ENCODE assay signal across 2 cellular contexts in the genomic region with DNA sequence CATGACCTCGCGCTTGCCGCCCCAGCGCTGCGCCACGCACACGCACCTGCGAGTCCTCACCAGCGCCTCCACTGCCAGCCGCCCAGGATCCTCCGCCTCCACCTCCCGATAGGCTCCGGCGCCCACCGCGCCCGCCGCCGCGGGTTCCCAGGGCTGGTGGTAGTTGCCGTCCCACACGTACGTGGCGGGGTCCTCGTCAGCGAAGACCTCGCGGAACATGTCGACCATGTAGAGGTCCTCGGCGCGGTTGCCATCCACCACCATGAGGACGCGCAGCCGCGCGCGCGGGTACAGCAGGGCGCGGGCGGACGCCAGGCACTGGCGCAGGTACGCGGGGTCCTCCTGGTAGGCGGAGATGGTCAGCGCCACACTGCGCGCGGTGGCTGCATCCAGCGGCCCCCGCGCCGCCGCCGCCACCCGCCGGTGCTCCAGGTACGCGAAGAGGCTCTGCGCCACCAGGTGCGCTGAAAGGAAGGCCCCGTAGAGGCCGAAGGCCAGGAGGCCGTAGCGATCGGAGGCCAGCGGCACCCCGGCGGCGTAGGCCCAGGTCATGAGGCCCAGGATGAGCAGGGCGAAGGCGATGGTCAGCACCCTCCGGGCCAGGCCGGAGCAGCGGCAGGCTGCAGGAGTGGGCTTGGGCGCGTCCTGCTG.
A peak's percentile ranks its signal among the peaks of the same experiment; 100 is the strongest.
TF ChIP-seq lines count a peak whose summit lies in the region.

No MANE protein-coding gene starts in this region.

TF ChIP-seq in WTC11, 78 proteins besides CTCF, POLR2A, EP300 and RAD21 (continues in another document):
- TF ChIP-seq, protein P1, sequence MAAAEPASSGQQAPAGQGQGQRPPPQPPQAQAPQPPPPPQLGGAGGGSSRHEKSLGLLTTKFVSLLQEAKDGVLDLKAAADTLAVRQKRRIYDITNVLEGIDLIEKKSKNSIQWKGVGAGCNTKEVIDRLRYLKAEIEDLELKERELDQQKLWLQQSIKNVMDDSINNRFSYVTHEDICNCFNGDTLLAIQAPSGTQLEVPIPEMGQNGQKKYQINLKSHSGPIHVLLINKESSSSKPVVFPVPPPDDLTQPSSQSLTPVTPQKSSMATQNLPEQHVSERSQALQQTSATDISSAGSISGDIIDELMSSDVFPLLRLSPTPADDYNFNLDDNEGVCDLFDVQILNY (CRISPR knock-in tag; IDR thresholded peaks at IDR 0.05): 0 out of 2 replicates have a peak, but pooled peaks have one; percentile 38
- TF ChIP-seq, protein P2, sequence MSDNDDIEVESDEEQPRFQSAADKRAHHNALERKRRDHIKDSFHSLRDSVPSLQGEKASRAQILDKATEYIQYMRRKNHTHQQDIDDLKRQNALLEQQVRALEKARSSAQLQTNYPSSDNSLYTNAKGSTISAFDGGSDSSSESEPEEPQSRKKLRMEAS (CRISPR knock-in tag; IDR thresholded peaks at IDR 0.05): peak; percentile 84
- TF ChIP-seq NR3C1 (CRISPR knock-in tag; conservative IDR thresholded peaks at IDR 0.05; ENCODE audit: low read depth) (peak; percentile 73; the same call in 1 of the 2 replicates), ZNF219 (CRISPR knock-in tag; IDR thresholded peaks at IDR 0.05; ENCODE audit: borderline replicate concordance) (peak; percentile 43; the same call in 1 of the 2 replicates), MXD4 (CRISPR knock-in tag; IDR thresholded peaks at IDR 0.05; ENCODE audit: borderline replicate concordance) (no peak), KAT7 (CRISPR knock-in tag; IDR thresholded peaks at IDR 0.05; ENCODE audit: borderline replicate concordance) (0 out of 2 replicates have a peak, but pooled peaks have one; percentile 77), ZNF263 (CRISPR knock-in tag; IDR thresholded peaks at IDR 0.05; ENCODE audit: low read depth) (peak; percentile 27), PRRX2 (CRISPR knock-in tag; IDR thresholded peaks at IDR 0.05) (no peak), TCF7 (CRISPR knock-in tag; IDR thresholded peaks at IDR 0.05; ENCODE audit: low read depth) (no peak), ZNF317 (CRISPR knock-in tag; IDR thresholded peaks at IDR 0.05; ENCODE audit: borderline replicate concordance, low read depth) (0 out of 2 replicates have a peak, but pooled peaks have one; percentile 49), FOXK1 (CRISPR knock-in tag; IDR thresholded peaks at IDR 0.05) (0 out of 2 replicates have a peak, but pooled peaks have one; percentile 49), ESRRA (CRISPR knock-in tag; IDR thresholded peaks at IDR 0.05; ENCODE audit: borderline replicate concordance) (peak; percentile 70), NFE2L1 (CRISPR knock-in tag; IDR thresholded peaks at IDR 0.05) (no peak), ZBTB21 (CRISPR knock-in tag; IDR thresholded peaks at IDR 0.05; ENCODE audit: borderline replicate concordance) (peak; percentile 54; the same call in 1 of the 2 replicates), GTF2I (CRISPR knock-in tag; conservative IDR thresholded peaks at IDR 0.05) (peak; percentile 83; the same call in 1 of the 2 replicates)
- TF ChIP-seq, protein P3, sequence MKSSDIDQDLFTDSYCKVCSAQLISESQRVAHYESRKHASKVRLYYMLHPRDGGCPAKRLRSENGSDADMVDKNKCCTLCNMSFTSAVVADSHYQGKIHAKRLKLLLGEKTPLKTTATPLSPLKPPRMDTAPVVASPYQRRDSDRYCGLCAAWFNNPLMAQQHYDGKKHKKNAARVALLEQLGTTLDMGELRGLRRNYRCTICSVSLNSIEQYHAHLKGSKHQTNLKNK (CRISPR knock-in tag; IDR thresholded peaks at IDR 0.05): no peak
- TF ChIP-seq, protein P4, sequence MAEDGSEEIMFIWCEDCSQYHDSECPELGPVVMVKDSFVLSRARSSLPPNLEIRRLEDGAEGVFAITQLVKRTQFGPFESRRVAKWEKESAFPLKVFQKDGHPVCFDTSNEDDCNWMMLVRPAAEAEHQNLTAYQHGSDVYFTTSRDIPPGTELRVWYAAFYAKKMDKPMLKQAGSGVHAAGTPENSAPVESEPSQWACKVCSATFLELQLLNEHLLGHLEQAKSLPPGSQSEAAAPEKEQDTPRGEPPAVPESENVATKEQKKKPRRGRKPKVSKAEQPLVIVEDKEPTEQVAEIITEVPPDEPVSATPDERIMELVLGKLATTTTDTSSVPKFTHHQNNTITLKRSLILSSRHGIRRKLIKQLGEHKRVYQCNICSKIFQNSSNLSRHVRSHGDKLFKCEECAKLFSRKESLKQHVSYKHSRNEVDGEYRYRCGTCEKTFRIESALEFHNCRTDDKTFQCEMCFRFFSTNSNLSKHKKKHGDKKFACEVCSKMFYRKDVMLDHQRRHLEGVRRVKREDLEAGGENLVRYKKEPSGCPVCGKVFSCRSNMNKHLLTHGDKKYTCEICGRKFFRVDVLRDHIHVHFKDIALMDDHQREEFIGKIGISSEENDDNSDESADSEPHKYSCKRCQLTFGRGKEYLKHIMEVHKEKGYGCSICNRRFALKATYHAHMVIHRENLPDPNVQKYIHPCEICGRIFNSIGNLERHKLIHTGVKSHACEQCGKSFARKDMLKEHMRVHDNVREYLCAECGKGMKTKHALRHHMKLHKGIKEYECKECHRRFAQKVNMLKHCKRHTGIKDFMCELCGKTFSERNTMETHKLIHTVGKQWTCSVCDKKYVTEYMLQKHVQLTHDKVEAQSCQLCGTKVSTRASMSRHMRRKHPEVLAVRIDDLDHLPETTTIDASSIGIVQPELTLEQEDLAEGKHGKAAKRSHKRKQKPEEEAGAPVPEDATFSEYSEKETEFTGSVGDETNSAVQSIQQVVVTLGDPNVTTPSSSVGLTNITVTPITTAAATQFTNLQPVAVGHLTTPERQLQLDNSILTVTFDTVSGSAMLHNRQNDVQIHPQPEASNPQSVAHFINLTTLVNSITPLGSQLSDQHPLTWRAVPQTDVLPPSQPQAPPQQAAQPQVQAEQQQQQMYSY (CRISPR knock-in tag; IDR thresholded peaks at IDR 0.05): peak; percentile 17; the same call in 1 of the 2 replicates

TF ChIP-seq in endothelial cell of umbilical vein, 7 proteins besides CTCF, POLR2A, EP300 and RAD21:
- TF ChIP-seq POLR2AphosphoS5 (IDR thresholded peaks at IDR 0.05; ENCODE audit: insufficient read depth, low read depth, low read length): no peak
- TF ChIP-seq EZH2 (IDR thresholded peaks at IDR 0.05; ENCODE audit: borderline replicate concordance, low read depth, low read length, severe bottlenecking): peak; percentile 79
